9 cellular contexts compared by ENCODE assay signal in genomic region chr6:15551798-15552197, GRCh38.
A peak's percentile ranks its signal among the peaks of the same experiment; 100 is the strongest.
DNase-seq lines count a peak whose midpoint lies in the region; ATAC-seq and TF ChIP-seq lines count a peak whose summit lies in the region.
"Had no signal": no experiment of that assay in that cellular context is flagged by ENCODE, and none has a peak within 500 bp of the region (broad histone marks: within the 10 kb centered on the region; RNA-seq: fewer than 3 reads in every experiment).

No MANE protein-coding gene starts in this region.

- TF ChIP-seq CTCF in mucosa of descending colon (IDR thresholded peaks at IDR 0.05) = no peak

- no peaks in the 10 kb centered on the region for H3K9me3 ChIP-seq in mucosa of descending colon

- no peak overlapping the region for H3K4me3 ChIP-seq in mucosa of descending colon

- DNase-seq in COR-L47 (lab: John Stamatoyannopoulos, UW) (peak; percentile 33), NCI-H1694 treated with DMSO at 0.1 percent for 48 hours (lab: John Stamatoyannopoulos, UW) (peak; percentile 73), ecto neural progenitor cell (ENCODE audit: low spot score) (peak; percentile 57), mucosa of descending colon (no peak), NCI-H1105 (lab: John Stamatoyannopoulos, UW) (no peak), amygdala (lab: John Stamatoyannopoulos, UW) (no peak)
- DNase-seq in stimulated activated naive CD8-positive, alpha-beta T cell treated with anti-CD3 and anti-CD28 coated beads, Interleukin-15, Interleukin-2, amounts not matched to agents 100 U/mL and 50 U/mL, for 24 hours = no peak
- DNase-seq: activated gamma-delta T cell treated with Interleukin-2 at 50 U/mL for 16 hours had no signal

- intact Hi-C loops in mucosa of descending colon (cut with DNase I, micrococcal nuclease) = no loop called here

- no peaks in the 10 kb centered on the region for H3K36me3 ChIP-seq in mucosa of descending colon (ENCODE audit: low read depth)

- ATAC-seq in mucosa of descending colon = peak; percentile 35
- ATAC-seq in GM21381 (IDR thresholded peaks at IDR 0.05; ENCODE audit: unreplicated experiment) = no peak
- no peak for ATAC-seq in stimulated activated naive CD8-positive, alpha-beta T cell treated with anti-CD3 and anti-CD28 coated beads, Interleukin-15, Interleukin-2, amounts not matched to agents 100 U/mL and 50 U/mL, for 24 hours

- peaks cover 2% of the 10 kb centered on the region for H3K4me1 ChIP-seq in mucosa of descending colon (ENCODE audit: low read depth)

Comparison
In these comparisons a context has a peak if more than half of its experiments do, and no peak if none do; other contexts are left out.
1. DNase-seq: peak in COR-L47 (single experiment), NCI-H1694 treated with DMSO at 0.1 percent for 48 hours (single experiment) and ecto neural progenitor cell (single experiment); none in mucosa of descending colon (0 of 3), stimulated activated naive CD8-positive, alpha-beta T cell treated with anti-CD3 and anti-CD28 coated beads, Interleukin-15, Interleukin-2, amounts not matched to agents 100 U/mL and 50 U/mL, for 24 hours (single experiment), NCI-H1105 (single experiment) and amygdala (0 of 56).